ENCODE assay signal across 9 cellular contexts in genomic region chr12:106113042-106113441, GRCh38. TPM values are rescaled to one million over a fixed set of nuclear protein-coding genes. Genes with fewer than 3 reads are reported as not detected.
DNase-seq lines count a peak whose midpoint lies in the region; TF ChIP-seq lines count a peak whose summit lies in the region.
"Had no signal": no experiment of that assay in that cellular context is flagged by ENCODE, and none has a peak within 500 bp of the region (broad histone marks: within the 10 kb centered on the region; RNA-seq: fewer than 3 reads in every experiment).

No MANE protein-coding gene starts in this region.

- dilution Hi-C loops in mammary epithelial cell (cut with HindIII; ENCODE audit: low sequenced_read_pairs), result loop anchor here (10.0 kb wide), 1 partner anchor 278 kb away; no protein-coding TSS in a partner anchor

- H3K4me3 Mint-ChIP-seq in osteocyte (ENCODE audit: unreplicated experiment), result no peak overlapping the region
- H3K4me3 Mint-ChIP-seq in endothelial cell (ENCODE audit: unreplicated experiment), result no peak overlapping the region

- TF ChIP-seq CTCF in mammary epithelial cell (conservative IDR thresholded peaks at IDR 0.05 in 1 of 2, IDR thresholded peaks at IDR 0.05 in 1 of 2; ENCODE audit: extremely low read depth in 1 of 2, insufficient read depth in 1 of 2, low read depth in 1 of 2, low read length in 2 of 2), result no peak
- no peak for TF ChIP-seq CTCF in osteocyte (IDR thresholded peaks at IDR 0.05)
- no peak for TF ChIP-seq CTCF in endothelial cell (IDR thresholded peaks at IDR 0.05; ENCODE audit: unreplicated experiment)
- no peak for TF ChIP-seq CTCF in lower leg skin (IDR thresholded peaks at IDR 0.05)

- in situ Hi-C loops in mammary epithelial cell (cut with MboI; ENCODE audit: low sequenced_read_pairs in 2 of 2), result no loop called here

- H2AFZ ChIP-seq in mammary epithelial cell (ENCODE audit: low read depth, low read length), result peak overlapping the region; percentile 32

- H3K36me3 ChIP-seq in MG63 (no peaks in the 10 kb centered on the region), mammary epithelial cell (ENCODE audit: insufficient read depth, low read length) (no peaks in the 10 kb centered on the region)

- no TSS peak for BruUV-seq in mammary epithelial cell (replicated peaks; lab: Mats Ljungman, UMichigan)

- no peaks in the 10 kb centered on the region for H3K9me3 ChIP-seq in MG63
- H3K9me3 ChIP-seq in mammary epithelial cell (replicated peaks; ENCODE audit: insufficient read depth, low read length), result no peaks in the 10 kb centered on the region

- no peak for TF ChIP-seq POLR2A in lower leg skin (IDR thresholded peaks at IDR 0.05)

- H3K36me3 Mint-ChIP-seq in osteocyte (ENCODE audit: unreplicated experiment) (no peaks in the 10 kb centered on the region), endothelial cell (ENCODE audit: low read depth, unreplicated experiment) (no peaks in the 10 kb centered on the region)

- H3K4me1 Mint-ChIP-seq in osteocyte (ENCODE audit: unreplicated experiment), result peaks cover 77% of the 10 kb centered on the region
- H3K4me1 Mint-ChIP-seq in endothelial cell (ENCODE audit: unreplicated experiment), result peaks cover 41% of the 10 kb centered on the region

- H3K4me2 ChIP-seq in mammary epithelial cell (ENCODE audit: insufficient read depth, low read depth, low read length), result peak overlapping the region; percentile 78

- peak overlapping the region; percentile 97 for H3K27ac ChIP-seq in mammary epithelial cell (ENCODE audit: insufficient read depth, low read depth, low read length)

- CTCF ChIA-PET in mammary epithelial cell (lab: Charles Lee; ENCODE audit: low non-redundant PET), result interaction anchor here (0.6 to 1.1 kb wide), 3 partner anchors 24 to 261 kb away, joined by 3 to 6 read pairs (median 3); no protein-coding TSS in a partner anchor

- H3K79me2 ChIP-seq in mammary epithelial cell (ENCODE audit: insufficient read depth, low read length), result peaks cover 74% of the 10 kb centered on the region

- no peak overlapping the region for H3K4me3 ChIP-seq in MG63
- H3K4me3 ChIP-seq in mammary epithelial cell (replicated peaks in 1 of 3; ENCODE audit: insufficient read depth in 1 of 3, low read depth in 2 of 3, low read length in 3 of 3), result peak overlapping the region in 1 of 3 experiments; percentile 4
- H3K4me3 ChIP-seq in lower leg skin (ENCODE audit: low read depth, poor library complexity, severe bottlenecking), result no peak overlapping the region

- DNase-seq in CD1c-positive myeloid dendritic cell (ENCODE audit: extremely low spot score) (peak; percentile 88), MG63 (peak; percentile 33), mammary epithelial cell (peak; percentile 71), osteocyte (ENCODE audit: extremely low spot score, unreplicated experiment) (no peak), RKO (ENCODE audit: low spot score) (no peak), endothelial cell (ENCODE audit: low spot score) (no peak), lower leg skin (ENCODE audit: low spot score in 2 of 2) (no peak)
- no peak for DNase-seq in activated CD4-positive, CD25-positive, alpha-beta regulatory T cell (lab: John Stamatoyannopoulos, UW)

- H3K9ac ChIP-seq in mammary epithelial cell (ENCODE audit: insufficient read depth, low read length), result peak overlapping the region; percentile 81

- 7% methylated on average over 6 of the region's 6 CpGs for WGBS in mammary epithelial cell (ENCODE audit: low coverage, missing lambda C conversion rate)
- 37 to 39% methylated on average over 6 of the region's 6 CpGs for WGBS in lower leg skin, 2 donors

- H3K27ac Mint-ChIP-seq in osteocyte (ENCODE audit: unreplicated experiment) (peak overlapping the region; percentile 82), endothelial cell (ENCODE audit: unreplicated experiment) (no peak overlapping the region)

- H3K4me1 ChIP-seq in mammary epithelial cell (ENCODE audit: insufficient read depth, low read length), result peaks cover 47% of the 10 kb centered on the region

- no peaks in the 10 kb centered on the region for H3K27me3 ChIP-seq in MG63
- no peaks in the 10 kb centered on the region for H3K27me3 ChIP-seq in mammary epithelial cell (ENCODE audit: insufficient read depth, low read length)

- H4K20me1 ChIP-seq in mammary epithelial cell (ENCODE audit: insufficient read depth, low read length), result no peaks in the 10 kb centered on the region

- intact Hi-C loops in mammary epithelial cell (cut with micrococcal nuclease) (loop anchor here (2.0 to 5.0 kb wide), 4 partner anchors 14 to 181 kb away; no protein-coding TSS in a partner anchor), lower leg skin (cut with DNase I; ENCODE audit: low total_unique reads) (no loop called here)

- H3K27me3 Mint-ChIP-seq in osteocyte (ENCODE audit: unreplicated experiment) (no peaks in the 10 kb centered on the region), endothelial cell (ENCODE audit: unreplicated experiment) (peaks cover 6% of the 10 kb centered on the region)
- H3K27me3 Mint-ChIP-seq: progenitor cell of endocrine pancreas had no signal

- H3K9me3 Mint-ChIP-seq in osteocyte (ENCODE audit: unreplicated experiment) (no peaks in the 10 kb centered on the region), endothelial cell (ENCODE audit: unreplicated experiment) (no peaks in the 10 kb centered on the region)

RNA-seq across cellular contexts. Expression of gene NUAK1, which starts 25.7 kb away (rescaled TPM):
- total RNA-seq in MG63 (2014; rRNA removed; shearing (Covaris generic); ENCODE audit: low replicate concordance), result 1.9 and 4.9 TPM in 2 replicates
- total RNA-seq in mammary epithelial cell (10 to 100 TPM; 12.5 to 39.8 TPM), osteocyte (20.2 and 21.1 TPM in 2 replicates), endothelial cell (ENCODE audit: unreplicated experiment) (16.6 TPM), lower leg skin (10 to 100 TPM; 23.9 to 66.1 (median 42.3) TPM)
- 7.4 TPM for polyA plus RNA-seq in mammary epithelial cell
- 21.2 TPM for polyA minus RNA-seq in mammary epithelial cell

Comparison
In these comparisons a context has a peak if more than half of its experiments do, and no peak if none do; other contexts are left out.
1. DNase-seq: peak in CD1c-positive myeloid dendritic cell (single experiment), MG63 (single experiment) and mammary epithelial cell (single experiment); none in osteocyte (single experiment), RKO (single experiment), endothelial cell (single experiment), lower leg skin (0 of 2) and activated CD4-positive, CD25-positive, alpha-beta regulatory T cell (0 of 4).